In genomic region chr16:23700509-23700908, GRCh38 we compare ENCODE assay signal across 2 cellular contexts.
TF ChIP-seq lines count a peak whose summit lies in the region.

No MANE protein-coding gene starts in this region.

TF ChIP-seq in SK-N-SH treated with all-trans-retinoic acid at 6 μM for 48 hours, 23 proteins besides CTCF, POLR2A, EP300 and RAD21:
- TF ChIP-seq POU6F1 (CRISPR knock-in tag; IDR thresholded peaks at IDR 0.05; ENCODE audit: borderline replicate concordance, low read depth): no peak
- no peak for TF ChIP-seq ISL1 (CRISPR knock-in tag; IDR thresholded peaks at IDR 0.05)
- TF ChIP-seq ZC3H10 (CRISPR knock-in tag; IDR thresholded peaks at IDR 0.05): no peak
- TF ChIP-seq PPARA (CRISPR knock-in tag; IDR thresholded peaks at IDR 0.05; ENCODE audit: borderline replicate concordance): no peak
- TF ChIP-seq OSR1 (CRISPR knock-in tag; IDR thresholded peaks at IDR 0.05): no peak
- no peak for TF ChIP-seq TSHZ2 (CRISPR knock-in tag; IDR thresholded peaks at IDR 0.05)
- no peak for TF ChIP-seq GLIS3 (CRISPR knock-in tag; IDR thresholded peaks at IDR 0.05)
- no peak for TF ChIP-seq ZFP30 (CRISPR knock-in tag; IDR thresholded peaks at IDR 0.05)
- no peak for TF ChIP-seq SNAI2 (CRISPR knock-in tag; IDR thresholded peaks at IDR 0.05)
- no peak for TF ChIP-seq ZNF70 (CRISPR knock-in tag; IDR thresholded peaks at IDR 0.05)
- TF ChIP-seq ZNF565 (CRISPR knock-in tag; conservative IDR thresholded peaks at IDR 0.05; ENCODE audit: low read depth): no peak
- TF ChIP-seq ESRRG (CRISPR knock-in tag; IDR thresholded peaks at IDR 0.05): no peak

TF ChIP-seq in SK-N-SH, 30 proteins besides CTCF, POLR2A, EP300 and RAD21 (continued from another document):
- TF ChIP-seq PBX3 (IDR thresholded peaks at IDR 0.05): no peak
- no peak for TF ChIP-seq RXRA (IDR thresholded peaks at IDR 0.05; ENCODE audit: borderline replicate concordance, low read depth)
- no peak for TF ChIP-seq SMC3 (IDR thresholded peaks at IDR 0.05; ENCODE audit: low read depth, low read length)
- TF ChIP-seq RFX5 (IDR thresholded peaks at IDR 0.05; ENCODE audit: low read length): no peak
- no peak for TF ChIP-seq TAF1 (IDR thresholded peaks at IDR 0.05; ENCODE audit: borderline replicate concordance, low read depth, low read length)
- TF ChIP-seq IRF3 (IDR thresholded peaks at IDR 0.05; ENCODE audit: low read depth, low read length): no peak
- TF ChIP-seq SIN3A (IDR thresholded peaks at IDR 0.05; ENCODE audit: borderline replicate concordance, low read depth, low read length): no peak
- no peak for TF ChIP-seq GATA2 (CRISPR knock-in tag; IDR thresholded peaks at IDR 0.05)
- TF ChIP-seq TEAD4 (IDR thresholded peaks at IDR 0.05; ENCODE audit: borderline replicate concordance, insufficient read depth): no peak
- no peak for TF ChIP-seq NFIC (IDR thresholded peaks at IDR 0.05; ENCODE audit: borderline replicate concordance)
- TF ChIP-seq, protein P1, sequence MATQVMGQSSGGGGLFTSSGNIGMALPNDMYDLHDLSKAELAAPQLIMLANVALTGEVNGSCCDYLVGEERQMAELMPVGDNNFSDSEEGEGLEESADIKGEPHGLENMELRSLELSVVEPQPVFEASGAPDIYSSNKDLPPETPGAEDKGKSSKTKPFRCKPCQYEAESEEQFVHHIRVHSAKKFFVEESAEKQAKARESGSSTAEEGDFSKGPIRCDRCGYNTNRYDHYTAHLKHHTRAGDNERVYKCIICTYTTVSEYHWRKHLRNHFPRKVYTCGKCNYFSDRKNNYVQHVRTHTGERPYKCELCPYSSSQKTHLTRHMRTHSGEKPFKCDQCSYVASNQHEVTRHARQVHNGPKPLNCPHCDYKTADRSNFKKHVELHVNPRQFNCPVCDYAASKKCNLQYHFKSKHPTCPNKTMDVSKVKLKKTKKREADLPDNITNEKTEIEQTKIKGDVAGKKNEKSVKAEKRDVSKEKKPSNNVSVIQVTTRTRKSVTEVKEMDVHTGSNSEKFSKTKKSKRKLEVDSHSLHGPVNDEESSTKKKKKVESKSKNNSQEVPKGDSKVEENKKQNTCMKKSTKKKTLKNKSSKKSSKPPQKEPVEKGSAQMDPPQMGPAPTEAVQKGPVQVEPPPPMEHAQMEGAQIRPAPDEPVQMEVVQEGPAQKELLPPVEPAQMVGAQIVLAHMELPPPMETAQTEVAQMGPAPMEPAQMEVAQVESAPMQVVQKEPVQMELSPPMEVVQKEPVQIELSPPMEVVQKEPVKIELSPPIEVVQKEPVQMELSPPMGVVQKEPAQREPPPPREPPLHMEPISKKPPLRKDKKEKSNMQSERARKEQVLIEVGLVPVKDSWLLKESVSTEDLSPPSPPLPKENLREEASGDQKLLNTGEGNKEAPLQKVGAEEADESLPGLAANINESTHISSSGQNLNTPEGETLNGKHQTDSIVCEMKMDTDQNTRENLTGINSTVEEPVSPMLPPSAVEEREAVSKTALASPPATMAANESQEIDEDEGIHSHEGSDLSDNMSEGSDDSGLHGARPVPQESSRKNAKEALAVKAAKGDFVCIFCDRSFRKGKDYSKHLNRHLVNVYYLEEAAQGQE (IDR thresholded peaks at IDR 0.05; ENCODE audit: low read depth, low read length): no peak
- no peak for TF ChIP-seq ZBTB33 (IDR thresholded peaks at IDR 0.05; ENCODE audit: borderline replicate concordance, low read depth)
